ENCODE assay signal across 8 cellular contexts in the genomic region with DNA sequence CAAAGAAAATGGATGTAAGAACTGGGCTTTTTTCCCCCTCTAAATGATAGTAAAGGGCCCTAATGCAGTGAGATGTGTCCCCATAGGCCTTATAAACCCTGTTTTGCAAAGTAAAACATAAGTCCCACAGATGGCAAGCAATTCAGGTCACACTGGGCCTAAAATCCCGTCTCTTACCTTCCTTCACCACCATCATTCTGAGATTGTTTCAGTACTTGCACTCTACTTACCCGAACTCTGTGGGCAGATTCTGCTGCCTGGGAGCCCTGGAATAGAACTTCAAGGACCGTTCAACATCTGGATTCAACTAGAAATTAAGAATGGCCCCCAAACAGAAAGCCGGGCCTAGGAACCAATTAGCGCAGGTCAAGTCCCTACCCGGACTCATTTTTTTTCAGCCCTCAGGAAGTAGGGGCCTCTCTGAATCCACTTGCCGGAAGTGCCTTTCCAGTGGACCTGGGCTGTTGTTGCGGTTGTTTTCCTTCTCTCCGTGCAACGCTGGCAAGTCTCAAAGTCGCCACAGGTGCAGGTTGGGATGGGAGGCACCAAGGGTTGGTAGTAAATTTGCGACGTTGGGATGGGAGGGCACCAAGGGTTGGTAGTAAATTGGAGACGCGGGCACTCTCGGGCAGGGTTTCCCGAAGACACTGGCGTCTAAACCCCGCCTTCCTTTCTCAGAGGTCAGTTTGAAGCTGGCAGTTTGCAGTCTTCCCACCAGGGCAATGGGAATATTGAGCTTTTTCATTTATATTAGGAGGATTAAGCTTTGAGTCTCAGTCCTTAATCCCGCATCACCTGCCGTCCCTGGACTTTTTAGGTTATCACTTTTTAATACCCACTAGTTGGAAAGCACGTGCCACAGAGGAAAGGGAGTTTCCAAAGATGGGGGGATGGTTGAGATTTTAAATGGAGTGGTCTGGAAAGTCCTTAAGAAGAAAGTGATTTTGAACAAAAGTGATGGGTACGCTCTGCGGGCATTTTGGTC. TPM values are rescaled to one million over a fixed set of nuclear protein-coding genes. Genes with fewer than 3 reads are reported as not detected.
DNase-seq lines count a peak whose midpoint lies in the region; ATAC-seq and TF ChIP-seq lines count a peak whose summit lies in the region.

Gene TMEM69, plus strand, starts transcription at position 429 of the 985 bp plus-strand sequence. CDS start 2,888 bp downstream, outside the sequence.

- TF ChIP-seq CTCF in WTC11 (IDR thresholded peaks at IDR 0.05) (no peak), cardiac fibroblast (IDR thresholded peaks at IDR 0.05; ENCODE audit: low read depth, low read length) (peak; percentile 33)

- peak within 1 kb of the TSS; percentile 89 for H3K4me2 ChIP-seq in BLaER1

- H4K20me1 ChIP-seq in BLaER1, result peaks cover 44% of the 10 kb centered on the region

- DNase-seq in HAP-1 (ENCODE audit: low spot score in 2 of 2) (peak; percentile 84 to 85), NCI-H345 (lab: John Stamatoyannopoulos, UW) (peak; percentile 91), WTC11 (ENCODE audit: low spot score) (peak; percentile 72), cardiac fibroblast (ENCODE audit: low read depth in 2 of 2) (peak; percentile 95 to 96), inferior parietal cortex (ENCODE audit: extremely low spot score) (peak; percentile 94), smooth muscle cell of the brain vasculature (ENCODE audit: low read depth, low spot score) (peak; percentile 73)

- H3K9ac ChIP-seq in BLaER1, result peak within 1 kb of the TSS; percentile 97

- H3K9me3 Mint-ChIP-seq in WTC11, result no peaks in the 10 kb centered on the region

- in situ Hi-C loops in HAP-1 (cut with MboI; ENCODE audit: low sequenced_read_pairs), result no loop called here

- peaks cover 14% of the 10 kb centered on the region for H3K4me1 Mint-ChIP-seq in WTC11

- H3K27ac Mint-ChIP-seq in WTC11, result peak within 1 kb of the TSS; percentile 99

- H3K27me3 ChIP-seq in BLaER1 (no peaks in the 10 kb centered on the region), HAP-1 (ENCODE audit: low read depth) (no peaks in the 10 kb centered on the region)

- peak within 1 kb of the TSS; percentile 99 for H3K4me3 ChIP-seq in BLaER1
- H3K4me3 ChIP-seq in HAP-1, result peak within 1 kb of the TSS; percentile 97
- H3K4me3 ChIP-seq in cardiac fibroblast (replicated peaks in 1 of 2; ENCODE audit: low read depth in 2 of 2, low read length in 2 of 2), result peak within 1 kb of the TSS; percentile 95 to 97

- POLR2A ChIA-PET in WTC11 (lab: Charles Lee), result interaction anchor here (0.5 to 2.3 kb wide), 5 partner anchors 11 to 306 kb away, joined by 3 to 10 read pairs (median 4); partner anchors contain the start of gene NASP

- peak within 1 kb of the TSS; percentile 98 for H3K4me3 Mint-ChIP-seq in WTC11

- H3K4me1 ChIP-seq in BLaER1 (peaks cover 32% of the 10 kb centered on the region), HAP-1 (peaks cover 12% of the 10 kb centered on the region)

- CTCF ChIA-PET in WTC11 (lab: Charles Lee), result interaction anchor here (1.0 to 1.1 kb wide), 2 partner anchors 167 to 194 kb away, joined by 3 read pairs; no protein-coding TSS in a partner anchor

- peak within 1 kb of the TSS; percentile 97 for H3K27ac ChIP-seq in BLaER1

- peak; percentile 11 for ATAC-seq in WTC11
- ATAC-seq in HG02884 (IDR thresholded peaks at IDR 0.05; ENCODE audit: unreplicated experiment), result no peak

- no peaks in the 10 kb centered on the region; the same call in 1 of the 2 replicates for H3K27me3 Mint-ChIP-seq in WTC11 (ENCODE audit: low read depth)

- H3K36me3 Mint-ChIP-seq in WTC11, result peaks cover 16% of the 10 kb centered on the region

- H3K36me3 ChIP-seq in BLaER1 (peaks cover 36% of the 10 kb centered on the region), HAP-1 (replicated peaks) (peaks cover 12% of the 10 kb centered on the region)

- no peaks in the 10 kb centered on the region for H3K9me3 ChIP-seq in BLaER1
- H3K9me3 ChIP-seq in HAP-1, result no peaks in the 10 kb centered on the region

TF ChIP-seq in WTC11, 78 proteins besides CTCF, POLR2A, EP300 and RAD21 (continues in another document):
- TF ChIP-seq ZNF425 (CRISPR knock-in tag; conservative IDR thresholded peaks at IDR 0.05) (no peak), ARID4B (CRISPR knock-in tag; IDR thresholded peaks at IDR 0.05; ENCODE audit: borderline replicate concordance) (no peak; the same call in 1 of the 2 replicates), GTF2I (CRISPR knock-in tag; conservative IDR thresholded peaks at IDR 0.05) (0 out of 2 replicates have a peak, but pooled peaks have one; percentile 35), SP1 (CRISPR knock-in tag; conservative IDR thresholded peaks at IDR 0.05) (0 out of 2 replicates have a peak, but pooled peaks have one; percentile 62), ATF3 (CRISPR knock-in tag; conservative IDR thresholded peaks at IDR 0.05) (no peak), RORB (CRISPR knock-in tag; IDR thresholded peaks at IDR 0.05) (no peak), NFE2L1 (CRISPR knock-in tag; IDR thresholded peaks at IDR 0.05) (0 out of 2 replicates have a peak, but pooled peaks have one; percentile 40), NFATC4 (CRISPR knock-in tag; IDR thresholded peaks at IDR 0.05) (no peak; the same call in 1 of the 2 replicates), CREM (CRISPR knock-in tag; IDR thresholded peaks at IDR 0.05) (no peak; the same call in 1 of the 2 replicates), NFYB (CRISPR knock-in tag; conservative IDR thresholded peaks at IDR 0.05; ENCODE audit: low read depth) (no peak), ZNF416 (CRISPR knock-in tag; IDR thresholded peaks at IDR 0.05) (no peak), ZNF423 (CRISPR knock-in tag; IDR thresholded peaks at IDR 0.05) (no peak), TP53 (CRISPR knock-in tag; IDR thresholded peaks at IDR 0.05) (no peak), TEAD4 (CRISPR knock-in tag; IDR thresholded peaks at IDR 0.05) (no peak)
- TF ChIP-seq, protein P1, sequence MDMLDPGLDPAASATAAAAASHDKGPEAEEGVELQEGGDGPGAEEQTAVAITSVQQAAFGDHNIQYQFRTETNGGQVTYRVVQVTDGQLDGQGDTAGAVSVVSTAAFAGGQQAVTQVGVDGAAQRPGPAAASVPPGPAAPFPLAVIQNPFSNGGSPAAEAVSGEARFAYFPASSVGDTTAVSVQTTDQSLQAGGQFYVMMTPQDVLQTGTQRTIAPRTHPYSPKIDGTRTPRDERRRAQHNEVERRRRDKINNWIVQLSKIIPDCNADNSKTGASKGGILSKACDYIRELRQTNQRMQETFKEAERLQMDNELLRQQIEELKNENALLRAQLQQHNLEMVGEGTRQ (CRISPR knock-in tag; IDR thresholded peaks at IDR 0.05), result no peak

RNA-seq across cellular contexts. Expression of gene TMEM69, which starts in this region (rescaled TPM):
- 37.5 to 44.9 TPM (median 40.9 TPM) in 3 replicates for total RNA-seq in WTC11 (2021)
